ENCODE assay signal across 23 cellular contexts in genomic region chr13:71309905-71310304, GRCh38.
"Had no signal": no experiment of that assay in that cellular context is flagged by ENCODE, and none has a peak within 500 bp of the region (broad histone marks: within the 10 kb centered on the region; RNA-seq: fewer than 3 reads in every experiment).

No MANE protein-coding gene starts in this region.

- ATAC-seq: gastrocnemius medialis; heart right ventricle; left lobe of liver; naive thymus-derived CD8-positive, alpha-beta T cell; pancreas had no signal

- H3K4me3 ChIP-seq: gastrocnemius medialis, pancreas, skin epidermis, tibial nerve, uterus had no signal

- H3K27ac Mint-ChIP-seq: activated CD4-positive, alpha-beta T cell treated with anti-CD3 and anti-CD28 coated beads, Interleukin-2, amount 10 ng/mL, durations not matched to agents 7 days and 5 days; activated naive CD8-positive, alpha-beta T cell treated with anti-CD3 and anti-CD28 coated beads, Interleukin-2, amount 10 ng/mL, durations not matched to agents 7 days and 5 days; dendritic cell treated with granulocyte-macrophage colony-stimulating factor and Interleukin-4, amounts not matched to agents 40 ng/mL and 50 ng/mL, for 4 days; naive thymus-derived CD8-positive, alpha-beta T cell had no signal

- H3K4me3 Mint-ChIP-seq: activated CD4-positive, alpha-beta T cell treated with anti-CD3 and anti-CD28 coated beads, Interleukin-2, amount 10 ng/mL, durations not matched to agents 7 days and 5 days; activated naive CD8-positive, alpha-beta T cell treated with anti-CD3 and anti-CD28 coated beads, Interleukin-2, amount 10 ng/mL, durations not matched to agents 7 days and 5 days; dendritic cell treated with granulocyte-macrophage colony-stimulating factor and Interleukin-4, amounts not matched to agents 40 ng/mL and 50 ng/mL, for 4 days; naive thymus-derived CD8-positive, alpha-beta T cell had no signal

- H3K27me3 ChIP-seq: gastrocnemius medialis, heart right ventricle, pancreas, tibial nerve, uterus had no signal

- H3K27me3 Mint-ChIP-seq: activated CD4-positive, alpha-beta T cell treated with anti-CD3 and anti-CD28 coated beads, Interleukin-2, amount 10 ng/mL, durations not matched to agents 7 days and 5 days; activated naive CD8-positive, alpha-beta T cell treated with anti-CD3 and anti-CD28 coated beads, Interleukin-2, amount 10 ng/mL, durations not matched to agents 7 days and 5 days; dendritic cell treated with granulocyte-macrophage colony-stimulating factor and Interleukin-4, amounts not matched to agents 40 ng/mL and 50 ng/mL, for 4 days; naive thymus-derived CD8-positive, alpha-beta T cell had no signal

- H3K9me3 ChIP-seq: gastrocnemius medialis, heart right ventricle, pancreas, tibial nerve, uterus had no signal

- H3K4me1 ChIP-seq: gastrocnemius medialis, heart right ventricle, pancreas, tibial nerve, uterus had no signal

- H3K4me1 Mint-ChIP-seq: activated CD4-positive, alpha-beta T cell treated with anti-CD3 and anti-CD28 coated beads, Interleukin-2, amount 10 ng/mL, durations not matched to agents 7 days and 5 days; activated naive CD8-positive, alpha-beta T cell treated with anti-CD3 and anti-CD28 coated beads, Interleukin-2, amount 10 ng/mL, durations not matched to agents 7 days and 5 days; naive thymus-derived CD8-positive, alpha-beta T cell had no signal

- H3K9me3 Mint-ChIP-seq: activated CD4-positive, alpha-beta T cell treated with anti-CD3 and anti-CD28 coated beads, Interleukin-2, amount 10 ng/mL, durations not matched to agents 7 days and 5 days; activated naive CD8-positive, alpha-beta T cell treated with anti-CD3 and anti-CD28 coated beads, Interleukin-2, amount 10 ng/mL, durations not matched to agents 7 days and 5 days; dendritic cell treated with granulocyte-macrophage colony-stimulating factor and Interleukin-4, amounts not matched to agents 40 ng/mL and 50 ng/mL, for 4 days; naive thymus-derived CD8-positive, alpha-beta T cell had no signal

- H3K27ac ChIP-seq: epithelial cell of prostate, gastrocnemius medialis, heart right ventricle, pancreas, skin epidermis, tibial nerve, uterus had no signal

- DNase-seq: activated CD4-positive, alpha-beta T cell treated with anti-CD3 and anti-CD28 coated beads, Interleukin-2, amount 10 ng/mL, durations not matched to agents 7 days and 5 days; activated CD8-positive, alpha-beta memory T cell treated with anti-CD3 and anti-CD28 coated beads, Interleukin-2, amount 50 U/mL, for 48 hours; activated naive CD4-positive, alpha-beta T cell; activated naive CD8-positive, alpha-beta T cell treated with anti-CD3 and anti-CD28 coated beads, Interleukin-2, amount 10 ng/mL, durations not matched to agents 7 days and 5 days; aorta; cerebellar nuclear complex; effector memory CD4-positive, alpha-beta T cell; gastrocnemius medialis; heart right ventricle; islet precursor cell; mesenchymal stem cell; naive thymus-derived CD8-positive, alpha-beta T cell; pancreas; retina; stimulated activated CD4-positive, alpha-beta T cell treated with anti-CD3 and anti-CD28 coated beads, Interleukin-4, amount 100 ng/mL, for 24 hours; stimulated activated naive CD4-positive, alpha-beta T cell; substantia nigra; uterus had no signal

- H3K36me3 ChIP-seq: gastrocnemius medialis, heart right ventricle, pancreas, tibial nerve, uterus had no signal

- H3K36me3 Mint-ChIP-seq: activated naive CD8-positive, alpha-beta T cell treated with anti-CD3 and anti-CD28 coated beads, Interleukin-2, amount 10 ng/mL, durations not matched to agents 7 days and 5 days; naive thymus-derived CD8-positive, alpha-beta T cell had no signal
